Comparison of ENCODE assay signal across 8 cellular contexts in genomic region chr9:109499061-109499630, GRCh38. TPM values are rescaled to one million over a fixed set of nuclear protein-coding genes. Genes with fewer than 3 reads are reported as not detected.
DNase-seq lines count a peak whose midpoint lies in the region; ATAC-seq and TF ChIP-seq lines count a peak whose summit lies in the region.

No MANE protein-coding gene starts in this region.

- ATAC-seq in SK-N-SH treated with all-trans-retinoic acid at 6 μM for 48 hours (no peak; the same call in 2 of the 3 replicates), left lobe of liver (peak; percentile 13), GM21515 (IDR thresholded peaks at IDR 0.05; ENCODE audit: unreplicated experiment) (no peak), GM21576 (IDR thresholded peaks at IDR 0.05; ENCODE audit: unreplicated experiment) (no peak), GM19351 (IDR thresholded peaks at IDR 0.05; ENCODE audit: unreplicated experiment) (no peak)

- POLR2A ChIA-PET in SK-N-SH (lab: Yijun Ruan, JAX), result no interaction called here

- H3K9ac ChIP-seq in SK-N-SH, result peak overlapping the region; percentile 45; the same call in 1 of the 2 replicates
- no peak overlapping the region for H3K9ac ChIP-seq in subcutaneous abdominal adipose tissue (ENCODE audit: low read length in 5 of 5)

- H3K4me1 ChIP-seq in SK-N-SH (ENCODE audit: control insufficient read depth in 1 of 2, insufficient read depth in 2 of 2, low read depth in 1 of 2, low read length in 1 of 2) (peaks cover 0 to 13% of the 10 kb centered on the region in 2 experiments; a peak in 2 of 4 replicates), subcutaneous abdominal adipose tissue (ENCODE audit: control insufficient read depth in 5 of 5, insufficient read depth in 5 of 5, low read length in 5 of 5) (peaks cover 4 to 30% (median 26%) of the 10 kb centered on the region in 5 donors)

- in situ Hi-C loops in brain microvascular endothelial cell (cut with HindIII; ENCODE audit: low pct_ligation_motif_present, low sequenced_read_pairs), result no loop called here

- H3K27ac ChIP-seq in SK-N-SH (ENCODE audit: low read depth in 2 of 2, low read length in 1 of 2) (no peak overlapping the region), brain microvascular endothelial cell (no peak overlapping the region), subcutaneous abdominal adipose tissue (ENCODE audit: low read depth, low read length) (no peak overlapping the region)

- no peak for TF ChIP-seq EP300 in SK-N-SH (IDR thresholded peaks at IDR 0.05; ENCODE audit: borderline replicate concordance in 1 of 2, low read depth in 1 of 2, low read length in 1 of 2)

- TF ChIP-seq RAD21 in SK-N-SH (IDR thresholded peaks at IDR 0.05; ENCODE audit: low read length), result no peak

- peaks cover 5% of the 10 kb centered on the region for H3F3A ChIP-seq in SK-N-SH (replicated peaks; ENCODE audit: insufficient read depth)

- H3K9me3 ChIP-seq in SK-N-SH, result no peaks in the 10 kb centered on the region
- H3K9me3 ChIP-seq in subcutaneous abdominal adipose tissue (ENCODE audit: control insufficient read depth in 5 of 5, low read length in 5 of 5), result no peaks in the 10 kb centered on the region

- peak overlapping the region; percentile 54 to 64 for H3K4me3 ChIP-seq in SK-N-SH (ENCODE audit: low read depth in 2 of 2, low read length in 1 of 2)
- H3K4me3 ChIP-seq in brain microvascular endothelial cell (ENCODE audit: low read depth, low read length), result peak overlapping the region; percentile 36
- H3K4me3 ChIP-seq in subcutaneous abdominal adipose tissue (ENCODE audit: low read depth in 1 of 5, low read length in 5 of 5), result peak overlapping the region; percentile 13 to 57 (median 49)

- no peaks in the 10 kb centered on the region for H4K20me1 ChIP-seq in SK-N-SH (ENCODE audit: insufficient read depth)

- H3K9me2 ChIP-seq in SK-N-SH, result no peaks in the 10 kb centered on the region

- peaks cover 35% of the 10 kb centered on the region for H3K79me2 ChIP-seq in SK-N-SH (ENCODE audit: insufficient read depth)

- peak overlapping the region; percentile 94; the same call in 1 of the 2 replicates for H2AFZ ChIP-seq in SK-N-SH (ENCODE audit: low read depth)

- no peaks in the 10 kb centered on the region for H3K36me3 ChIP-seq in SK-N-SH (replicated peaks in 1 of 2; ENCODE audit: control insufficient read depth in 1 of 2, insufficient read depth in 2 of 2, low read length in 1 of 2)
- no peaks in the 10 kb centered on the region for H3K36me3 ChIP-seq in brain microvascular endothelial cell (replicated peaks)
- no peaks in the 10 kb centered on the region for H3K36me3 ChIP-seq in subcutaneous abdominal adipose tissue (ENCODE audit: control insufficient read depth in 5 of 5, insufficient read depth in 5 of 5, low read length in 5 of 5)

- TF ChIP-seq CTCF in SK-N-SH (IDR thresholded peaks at IDR 0.05) (no peak), brain microvascular endothelial cell (IDR thresholded peaks at IDR 0.05; ENCODE audit: low read depth, low read length, missing control alignments) (no peak)

- CTCF ChIA-PET in SK-N-SH (lab: Yijun Ruan, JAX), result interaction anchor here (1.0 to 2.3 kb wide), 5 partner anchors 10 to 87 kb away, joined by 3 to 8 read pairs (median 4); no protein-coding TSS in a partner anchor

- WGBS in SK-N-SH (ENCODE audit: low lambda C conversion rate), result 50% methylated on average over 14 of the region's 14 CpGs

- H3K27me3 ChIP-seq in SK-N-SH (ENCODE audit: insufficient read depth), result no peaks in the 10 kb centered on the region; the same call in 1 of the 2 replicates
- no peaks in the 10 kb centered on the region for H3K27me3 ChIP-seq in brain microvascular endothelial cell (replicated peaks)
- peaks cover 0 to 24% (median 13%) of the 10 kb centered on the region in 5 donors for H3K27me3 ChIP-seq in subcutaneous abdominal adipose tissue (ENCODE audit: control insufficient read depth in 5 of 5, insufficient read depth in 4 of 5, low read length in 5 of 5)

- no peak for DNase-seq in SK-N-SH
- DNase-seq in brain microvascular endothelial cell, result no peak
- no peak for DNase-seq in left lobe of liver (ENCODE audit: low spot score)

- H3K4me2 ChIP-seq in SK-N-SH, result peak overlapping the region; percentile 76

TF ChIP-seq in SK-N-SH, 30 proteins besides CTCF, POLR2A, EP300 and RAD21 (continues in another document):
- TF ChIP-seq GABPA (IDR thresholded peaks at IDR 0.05; ENCODE audit: low read depth), result no peak
- TF ChIP-seq TEAD4 (IDR thresholded peaks at IDR 0.05; ENCODE audit: borderline replicate concordance, insufficient read depth), result no peak
- TF ChIP-seq MXI1 (IDR thresholded peaks at IDR 0.05; ENCODE audit: low read depth, low read length), result no peak
- TF ChIP-seq USF1 (IDR thresholded peaks at IDR 0.05; ENCODE audit: borderline replicate concordance, low read depth), result no peak
- TF ChIP-seq SIN3A (IDR thresholded peaks at IDR 0.05; ENCODE audit: borderline replicate concordance, low read depth, low read length), result no peak
- TF ChIP-seq MAX (IDR thresholded peaks at IDR 0.05; ENCODE audit: low read depth), result no peak
- no peak for TF ChIP-seq MEF2A (IDR thresholded peaks at IDR 0.05; ENCODE audit: borderline replicate concordance, low read depth)
- no peak for TF ChIP-seq EZH2phosphoT487 (IDR thresholded peaks at IDR 0.05; ENCODE audit: borderline replicate concordance, low read depth)
- TF ChIP-seq NFIC (IDR thresholded peaks at IDR 0.05; ENCODE audit: borderline replicate concordance), result no peak
- TF ChIP-seq SMC3 (IDR thresholded peaks at IDR 0.05; ENCODE audit: low read depth, low read length), result no peak
- TF ChIP-seq TAF1 (IDR thresholded peaks at IDR 0.05; ENCODE audit: borderline replicate concordance, low read depth, low read length), result no peak
- TF ChIP-seq IRF3 (IDR thresholded peaks at IDR 0.05; ENCODE audit: low read depth, low read length), result no peak
- TF ChIP-seq JUND (IDR thresholded peaks at IDR 0.05), result no peak

TF ChIP-seq in SK-N-SH treated with all-trans-retinoic acid at 6 μM for 48 hours, 23 proteins besides CTCF, POLR2A, EP300 and RAD21:
- TF ChIP-seq TSHZ2 (CRISPR knock-in tag; IDR thresholded peaks at IDR 0.05), result no peak
- no peak for TF ChIP-seq CREB5 (CRISPR knock-in tag; IDR thresholded peaks at IDR 0.05; ENCODE audit: low read depth)
- TF ChIP-seq CSRNP3 (CRISPR knock-in tag; IDR thresholded peaks at IDR 0.05), result no peak
- TF ChIP-seq ARNTL (CRISPR knock-in tag; IDR thresholded peaks at IDR 0.05; ENCODE audit: borderline replicate concordance, low read depth), result no peak
- TF ChIP-seq TOX (CRISPR knock-in tag; IDR thresholded peaks at IDR 0.05; ENCODE audit: borderline replicate concordance), result no peak

RNA-seq across cellular contexts. Expression of gene PTPN3, which starts 1.0 kb away (rescaled TPM):
- 7.5 and 7.8 TPM in 2 replicates for polyA plus RNA-seq in SK-N-SH (2012; rRNA removed)
- 5.5 and 5.6 TPM in 2 replicates for polyA plus RNA-seq in SK-N-SH (2012; cell fraction: cytosol; rRNA removed)
- 16.7 and 19.9 TPM in 2 replicates for polyA plus RNA-seq in SK-N-SH (2012; cell fraction: nucleus; rRNA removed)
- total RNA-seq in left lobe of liver, result 14.3 TPM
